Comparison of ENCODE assay signal across 1 cellular context in the genomic region with DNA sequence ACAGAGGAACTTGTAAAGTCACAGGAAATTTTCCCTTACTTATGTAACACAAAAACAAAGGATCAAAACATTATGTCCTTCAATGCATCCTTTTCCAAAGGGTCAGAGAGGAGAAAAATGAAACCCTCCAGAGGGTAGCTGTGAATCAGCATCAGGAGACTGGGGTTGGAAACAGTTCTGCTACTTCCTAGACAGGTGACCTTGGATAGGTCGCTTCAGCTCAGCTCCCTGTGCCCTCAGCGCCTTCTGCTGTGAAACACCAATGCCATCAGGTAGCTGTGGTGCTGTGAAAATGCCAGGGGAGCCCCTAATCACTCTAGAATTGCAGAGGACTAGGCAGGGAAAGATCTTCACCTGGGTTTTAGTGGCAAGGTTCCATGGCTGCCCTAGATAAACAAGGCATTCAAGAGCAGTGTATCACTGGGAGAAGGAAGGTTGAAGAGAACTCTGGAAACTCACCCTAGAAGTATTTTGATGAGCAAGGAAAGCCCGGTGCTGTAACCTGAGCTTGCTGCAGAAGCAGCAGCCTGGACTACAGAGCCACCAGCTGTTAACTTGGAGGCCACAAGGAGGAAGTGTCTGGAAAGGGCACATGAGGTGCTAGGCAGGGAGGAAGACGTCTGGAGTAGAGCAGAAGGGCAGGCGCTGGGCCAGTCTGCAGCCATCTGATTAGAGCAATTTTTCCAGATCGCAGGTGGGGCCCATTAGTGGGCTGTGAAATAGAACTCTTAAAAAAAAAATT.
TF ChIP-seq lines count a peak whose summit lies in the region.

No MANE protein-coding gene starts in this region.

TF ChIP-seq in IMR-90, 13 proteins besides CTCF, POLR2A, EP300 and RAD21 (continued from another document):
- TF ChIP-seq, protein P1, sequence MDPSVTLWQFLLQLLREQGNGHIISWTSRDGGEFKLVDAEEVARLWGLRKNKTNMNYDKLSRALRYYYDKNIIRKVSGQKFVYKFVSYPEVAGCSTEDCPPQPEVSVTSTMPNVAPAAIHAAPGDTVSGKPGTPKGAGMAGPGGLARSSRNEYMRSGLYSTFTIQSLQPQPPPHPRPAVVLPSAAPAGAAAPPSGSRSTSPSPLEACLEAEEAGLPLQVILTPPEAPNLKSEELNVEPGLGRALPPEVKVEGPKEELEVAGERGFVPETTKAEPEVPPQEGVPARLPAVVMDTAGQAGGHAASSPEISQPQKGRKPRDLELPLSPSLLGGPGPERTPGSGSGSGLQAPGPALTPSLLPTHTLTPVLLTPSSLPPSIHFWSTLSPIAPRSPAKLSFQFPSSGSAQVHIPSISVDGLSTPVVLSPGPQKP (IDR thresholded peaks at IDR 0.05; ENCODE audit: borderline replicate concordance, low read depth, low read length), result no peak
TF ChIP-seq in IMR-90: peak in this region for 6.
